ENCODE assay signal across 8 cellular contexts in genomic region chr15:99251436-99251821, GRCh38. TPM values are rescaled to one million over a fixed set of nuclear protein-coding genes. Genes with fewer than 3 reads are reported as not detected.
DNase-seq lines count a peak whose midpoint lies in the region; TF ChIP-seq lines count a peak whose summit lies in the region.

Gene LRRC28, plus strand, starts transcription at chr15:99251481. Its CDS starts 4,477 bp downstream, at chr15:99255958.

- H2AK5ac ChIP-seq in mesendoderm (ENCODE audit: low read length), result no peak within 1 kb of the TSS

- peak within 1 kb of the TSS; percentile 99 for H2BK15ac ChIP-seq in mesendoderm (replicated peaks; ENCODE audit: low read depth)

- H3K27me3 ChIP-seq in mesendoderm (ENCODE audit: insufficient read depth, low read length, poor library complexity), result no peaks in the 10 kb centered on the region

- H3K79me1 ChIP-seq in mesendoderm (ENCODE audit: low read length), result peaks cover 4% of the 10 kb centered on the region

- no CpG with 5 or more reads among the region's 41 CpGs for WGBS in mesendoderm (ENCODE audit: extremely low coverage, insufficient coverage, low lambda C conversion rate)

- H3K36me3 ChIP-seq in mesendoderm (ENCODE audit: control insufficient read depth, insufficient read depth, low read length), result no peaks in the 10 kb centered on the region

- H3K4ac ChIP-seq in mesendoderm (ENCODE audit: low read depth, low read length), result peak within 1 kb of the TSS; percentile 97

- H3K23ac ChIP-seq in mesendoderm (ENCODE audit: low read length), result peak within 1 kb of the TSS; percentile 97

- H3K4me1 ChIP-seq in mesendoderm (ENCODE audit: control insufficient read depth, low read depth, low read length), result peaks cover 2% of the 10 kb centered on the region

- H4K5ac ChIP-seq in mesendoderm (ENCODE audit: low read length), result no peak within 1 kb of the TSS

- TF ChIP-seq CTCF in NB4 (IDR thresholded peaks at IDR 0.05; ENCODE audit: low read depth, low read length) (no peak), GM13976 (IDR thresholded peaks at IDR 0.05; ENCODE audit: borderline replicate concordance, control extremely low read depth, extremely low read depth, insufficient read depth, missing control alignments) (no peak)

- H3K4me3 ChIP-seq in NB4 (ENCODE audit: low read depth, low read length) (peak within 1 kb of the TSS; percentile 87), mesendoderm (ENCODE audit: low read length) (peak within 1 kb of the TSS; percentile 90)

- in situ Hi-C loops in GM13976 (cut with MboI; ENCODE audit: low sequenced_read_pairs, unreplicated experiment), result no loop called here

- peak within 1 kb of the TSS; percentile 82 for H3K4me2 ChIP-seq in mesendoderm (ENCODE audit: low read length)

- TF ChIP-seq POLR2A in NB4 (IDR thresholded peaks at IDR 0.05; ENCODE audit: extremely low read depth, insufficient read length), result peak; percentile 26

- H3K56ac ChIP-seq in mesendoderm (ENCODE audit: low read length), result peak within 1 kb of the TSS; percentile 92

- DNase-seq in NCI-H524 (lab: John Stamatoyannopoulos, UW), result peak; percentile 70 to 72
- no peak for DNase-seq in NCI-H524 treated with DMSO at 0.1 percent for 48 hours (lab: John Stamatoyannopoulos, UW)
- DNase-seq in NB4 (ENCODE audit: low read depth), result no peak
- DNase-seq in cortex of kidney (lab: John Stamatoyannopoulos, UW), result peak; percentile 19
- no peak for DNase-seq in mesendoderm
- no peak for DNase-seq in ureter (ENCODE audit: low spot score)
- no peak for DNase-seq in GM13976 (ENCODE audit: low spot score)
- no peak for DNase-seq in AG08396 (ENCODE audit: low spot score)

- peak within 1 kb of the TSS; percentile 85 for H3K9ac ChIP-seq in mesendoderm (ENCODE audit: low read length)

- H2BK120ac ChIP-seq in mesendoderm (ENCODE audit: low read depth, low read length), result no peak within 1 kb of the TSS

- H3K27ac ChIP-seq in mesendoderm (ENCODE audit: low read depth, low read length), result peak within 1 kb of the TSS; percentile 94

- H4K8ac ChIP-seq in mesendoderm (ENCODE audit: low read depth, low read length), result peak within 1 kb of the TSS; percentile 93

- H3K18ac ChIP-seq in mesendoderm (ENCODE audit: low read length), result peak within 1 kb of the TSS; percentile 97

- no peak within 1 kb of the TSS for H2BK5ac ChIP-seq in mesendoderm (ENCODE audit: low read length)

- H3K79me2 ChIP-seq in mesendoderm (ENCODE audit: control insufficient read depth, insufficient read depth, low read length), result peaks cover 5% of the 10 kb centered on the region

RNA-seq across cellular contexts. Expression of gene LRRC28, which starts in this region (rescaled TPM):
- 9.8 TPM for polyA plus RNA-seq in mesendoderm (2013, experiment 1 of 2)
- 11.6 TPM for polyA plus RNA-seq in mesendoderm (2013, experiment 2 of 2)
- 27.6 TPM for total RNA-seq in ureter

Comparison
In these comparisons a context has a peak if more than half of its experiments do, and no peak if none do; other contexts are left out.
1. DNase-seq: peak in NCI-H524 (2 of 2) and cortex of kidney (single experiment); none in NCI-H524 treated with DMSO at 0.1 percent for 48 hours (single experiment), NB4 (single experiment), mesendoderm (single experiment), ureter (single experiment), GM13976 (single experiment) and AG08396 (single experiment).